In genomic region chr1:151048645-151049032, GRCh38 we compare ENCODE assay signal across 8 cellular contexts. TPM values are rescaled to one million over a fixed set of nuclear protein-coding genes. Genes with fewer than 3 reads are reported as not detected.
DNase-seq lines count a peak whose midpoint lies in the region; ATAC-seq lines count a peak whose summit lies in the region.

No MANE protein-coding gene starts in this region.

- peak overlapping the region; percentile 87; the same call in 1 of the 2 replicates for H3K4me3 ChIP-seq in iPS-18c (ENCODE audit: insufficient read depth, low read depth, low read length)
- peak overlapping the region; percentile 86 to 91 for H3K4me3 ChIP-seq in stomach smooth muscle (ENCODE audit: low read length in 2 of 2)

- H3K9me3 Mint-ChIP-seq in T-helper 2 cell treated with Interferon-gamma antibody and Interleukin-4, amounts not matched to agents 5 μg/mL and 100 μg/mL, for 36 hours = no peaks in the 10 kb centered on the region
- H3K9me3 Mint-ChIP-seq in activated T-helper 1 cell treated with anti-CD3 and anti-CD28 coated beads, Interleukin-12 subunit alpha, Interleukin-12 subunit beta, Interleukin-2, Interleukin-4 antibody, amounts not matched to agents 30 ng/mL and 10 ng/mL and 1 ng/mL, durations not matched to agents 14 hours and 24 hours and 36 hours = no peaks in the 10 kb centered on the region

- intact Hi-C loops in activated T-helper 1 cell treated with anti-CD3 and anti-CD28 coated beads, Interleukin-12 subunit alpha, Interleukin-12 subunit beta, Interleukin-2, Interleukin-4 antibody, amounts not matched to agents 30 ng/mL and 10 ng/mL and 1 ng/mL, durations not matched to agents 14 hours and 24 hours and 36 hours (cut with micrococcal nuclease) = loop anchor here (1.0 kb wide), 2 partner anchors 9 to 40 kb away; partner anchors contain the start of gene PRUNE1

- H3K36me3 ChIP-seq in stomach smooth muscle (ENCODE audit: control insufficient read depth in 2 of 2, insufficient read depth in 2 of 2, low read length in 2 of 2) = peaks cover 16% of the 10 kb centered on the region in 2 donors

- H3K9ac ChIP-seq in stomach smooth muscle (ENCODE audit: low read length in 2 of 2) = peak overlapping the region; percentile 76 to 88

- peaks cover 35% of the 10 kb centered on the region for H3K36me3 Mint-ChIP-seq in T-helper 2 cell treated with Interferon-gamma antibody and Interleukin-4, amounts not matched to agents 5 μg/mL and 100 μg/mL, for 36 hours (ENCODE audit: low read depth)
- H3K36me3 Mint-ChIP-seq in activated T-helper 1 cell treated with anti-CD3 and anti-CD28 coated beads, Interleukin-12 subunit alpha, Interleukin-12 subunit beta, Interleukin-2, Interleukin-4 antibody, amounts not matched to agents 30 ng/mL and 10 ng/mL and 1 ng/mL, durations not matched to agents 14 hours and 24 hours and 36 hours (ENCODE audit: low read depth) = peaks cover 20% of the 10 kb centered on the region

- no peak for ATAC-seq in GM19463 (IDR thresholded peaks at IDR 0.05; ENCODE audit: unreplicated experiment)
- ATAC-seq in GM18858 (IDR thresholded peaks at IDR 0.05; ENCODE audit: unreplicated experiment) = no peak

- peak overlapping the region; percentile 87 for H3K4me3 Mint-ChIP-seq in T-helper 2 cell treated with Interferon-gamma antibody and Interleukin-4, amounts not matched to agents 5 μg/mL and 100 μg/mL, for 36 hours
- H3K4me3 Mint-ChIP-seq in activated T-helper 1 cell treated with anti-CD3 and anti-CD28 coated beads, Interleukin-12 subunit alpha, Interleukin-12 subunit beta, Interleukin-2, Interleukin-4 antibody, amounts not matched to agents 30 ng/mL and 10 ng/mL and 1 ng/mL, durations not matched to agents 14 hours and 24 hours and 36 hours = peak overlapping the region; percentile 86

- H3K27me3 ChIP-seq in stomach smooth muscle (ENCODE audit: control insufficient read depth in 1 of 2, insufficient read depth in 2 of 2, low read length in 2 of 2) = no peaks in the 10 kb centered on the region

- H3K27ac ChIP-seq in stomach smooth muscle (ENCODE audit: low read length) = peak overlapping the region; percentile 88

- H3K4me1 Mint-ChIP-seq in T-helper 2 cell treated with Interferon-gamma antibody and Interleukin-4, amounts not matched to agents 5 μg/mL and 100 μg/mL, for 36 hours (ENCODE audit: low read depth) = peaks cover 32% of the 10 kb centered on the region
- peaks cover 53% of the 10 kb centered on the region for H3K4me1 Mint-ChIP-seq in activated T-helper 1 cell treated with anti-CD3 and anti-CD28 coated beads, Interleukin-12 subunit alpha, Interleukin-12 subunit beta, Interleukin-2, Interleukin-4 antibody, amounts not matched to agents 30 ng/mL and 10 ng/mL and 1 ng/mL, durations not matched to agents 14 hours and 24 hours and 36 hours (ENCODE audit: low read depth)

- H3K4me1 ChIP-seq in stomach smooth muscle (ENCODE audit: control insufficient read depth, insufficient read depth, low read length) = peaks cover 16% of the 10 kb centered on the region

- DNase-seq in T-helper 2 cell treated with Interferon-gamma antibody and Interleukin-4, amounts not matched to agents 5 μg/mL and 100 μg/mL, for 36 hours (ENCODE audit: low spot score) = no peak
- DNase-seq in T-helper 2 cell = no peak
- no peak for DNase-seq in activated T-helper 1 cell treated with anti-CD3 and anti-CD28 coated beads, Interleukin-12 subunit alpha, Interleukin-12 subunit beta, Interleukin-2, Interleukin-4 antibody, amounts not matched to agents 30 ng/mL and 10 ng/mL and 1 ng/mL, durations not matched to agents 14 hours and 24 hours and 36 hours (ENCODE audit: low spot score)
- DNase-seq in ACHN = no peak

- no peaks in the 10 kb centered on the region for H3K9me3 ChIP-seq in iPS-18c (ENCODE audit: control insufficient read depth, insufficient read depth, low read length)
- H3K9me3 ChIP-seq in stomach smooth muscle (ENCODE audit: control insufficient read depth in 2 of 2, low read length in 2 of 2) = no peaks in the 10 kb centered on the region

- peak overlapping the region; percentile 49 for H3K27ac Mint-ChIP-seq in T-helper 2 cell treated with Interferon-gamma antibody and Interleukin-4, amounts not matched to agents 5 μg/mL and 100 μg/mL, for 36 hours
- peak overlapping the region; percentile 79 for H3K27ac Mint-ChIP-seq in activated T-helper 1 cell treated with anti-CD3 and anti-CD28 coated beads, Interleukin-12 subunit alpha, Interleukin-12 subunit beta, Interleukin-2, Interleukin-4 antibody, amounts not matched to agents 30 ng/mL and 10 ng/mL and 1 ng/mL, durations not matched to agents 14 hours and 24 hours and 36 hours

- no peaks in the 10 kb centered on the region for H3K27me3 Mint-ChIP-seq in T-helper 2 cell treated with Interferon-gamma antibody and Interleukin-4, amounts not matched to agents 5 μg/mL and 100 μg/mL, for 36 hours (ENCODE audit: low read depth)
- no peaks in the 10 kb centered on the region for H3K27me3 Mint-ChIP-seq in activated T-helper 1 cell treated with anti-CD3 and anti-CD28 coated beads, Interleukin-12 subunit alpha, Interleukin-12 subunit beta, Interleukin-2, Interleukin-4 antibody, amounts not matched to agents 30 ng/mL and 10 ng/mL and 1 ng/mL, durations not matched to agents 14 hours and 24 hours and 36 hours (ENCODE audit: insufficient read depth)

- in situ Hi-C loops in ACHN (cut with HindIII; ENCODE audit: low pct_ligation_motif_present, low pct_unique_long_range_greater_than_20kb, low sequenced_read_pairs) = no loop called here

RNA-seq across cellular contexts. Expression of gene C1orf56, which starts 1.1 kb away (rescaled TPM):
- total RNA-seq in activated T-helper 1 cell treated with anti-CD3 and anti-CD28 coated beads, Interleukin-12 subunit alpha, Interleukin-12 subunit beta, Interleukin-2, Interleukin-4 antibody, amounts not matched to agents 30 ng/mL and 10 ng/mL and 1 ng/mL, durations not matched to agents 14 hours and 24 hours and 36 hours = 1.6 and 1.7 TPM in 2 replicates

RNA-seq across cellular contexts. Expression of gene CDC42SE1, which starts 10.8 kb away (rescaled TPM):
- 216 and 219 TPM in 2 replicates for total RNA-seq in activated T-helper 1 cell treated with anti-CD3 and anti-CD28 coated beads, Interleukin-12 subunit alpha, Interleukin-12 subunit beta, Interleukin-2, Interleukin-4 antibody, amounts not matched to agents 30 ng/mL and 10 ng/mL and 1 ng/mL, durations not matched to agents 14 hours and 24 hours and 36 hours

RNA-seq across cellular contexts. Expression of gene MLLT11, which starts 11.6 kb away (rescaled TPM):
- 3.5 and 3.7 TPM in 2 replicates for total RNA-seq in activated T-helper 1 cell treated with anti-CD3 and anti-CD28 coated beads, Interleukin-12 subunit alpha, Interleukin-12 subunit beta, Interleukin-2, Interleukin-4 antibody, amounts not matched to agents 30 ng/mL and 10 ng/mL and 1 ng/mL, durations not matched to agents 14 hours and 24 hours and 36 hours

RNA-seq across cellular contexts. Expression of gene BNIPL, which starts 12.3 kb away (rescaled TPM):
- 0.70 and 0.73 TPM in 2 replicates for total RNA-seq in activated T-helper 1 cell treated with anti-CD3 and anti-CD28 coated beads, Interleukin-12 subunit alpha, Interleukin-12 subunit beta, Interleukin-2, Interleukin-4 antibody, amounts not matched to agents 30 ng/mL and 10 ng/mL and 1 ng/mL, durations not matched to agents 14 hours and 24 hours and 36 hours

RNA-seq across cellular contexts. Expression of gene GABPB2, which starts 21.9 kb away (rescaled TPM):
- 19.4 and 21.5 TPM in 2 replicates for total RNA-seq in activated T-helper 1 cell treated with anti-CD3 and anti-CD28 coated beads, Interleukin-12 subunit alpha, Interleukin-12 subunit beta, Interleukin-2, Interleukin-4 antibody, amounts not matched to agents 30 ng/mL and 10 ng/mL and 1 ng/mL, durations not matched to agents 14 hours and 24 hours and 36 hours
